11 cellular contexts compared by ENCODE assay signal in genomic region chr1:21467946-21468345, GRCh38. TPM values are rescaled to one million over a fixed set of nuclear protein-coding genes. Genes with fewer than 3 reads are reported as not detected.
"Had no signal": no experiment of that assay in that cellular context is flagged by ENCODE, and none has a peak within 500 bp of the region (broad histone marks: within the 10 kb centered on the region; RNA-seq: fewer than 3 reads in every experiment).

No MANE protein-coding gene starts in this region.

RNA-seq across cellular contexts. Expression of gene ALPL, which starts 41.3 kb away (rescaled TPM):
- total RNA-seq: activated CD4-positive, alpha-beta memory T cell treated with anti-CD3 and anti-CD28 coated beads for 36 hours; activated CD4-positive, alpha-beta T cell treated with anti-CD3 and anti-CD28 coated beads for 36 hours; activated CD4-positive, alpha-beta T cell treated with anti-CD3 and anti-CD28 coated beads, Interleukin-2, amount 10 ng/mL, durations not matched to agents 24 days and 14 days; activated CD8-positive, alpha-beta memory T cell treated with anti-CD3 and anti-CD28 coated beads for 36 hours; activated CD8-positive, alpha-beta memory T cell treated with anti-CD3 and anti-CD28 coated beads, Interleukin-2, amount 10 ng/mL, durations not matched to agents 7 days and 5 days; activated CD8-positive, alpha-beta T cell treated with anti-CD3 and anti-CD28 coated beads, Interleukin-2, amount 10 ng/mL, durations not matched to agents 7 days and 5 days; activated naive CD4-positive, alpha-beta T cell treated with anti-CD3 and anti-CD28 coated beads, Interleukin-2, amount 50 U/mL, for 72 hours; activated naive CD8-positive, alpha-beta T cell treated with anti-CD3 and anti-CD28 coated beads, Interleukin-2, amount 10 ng/mL, durations not matched to agents 7 days and 5 days; activated T-helper 1 cell treated with anti-CD3 and anti-CD28 coated beads, Interleukin-12 subunit alpha, Interleukin-12 subunit beta, Interleukin-2, Interleukin-4 antibody, amounts not matched to agents 30 ng/mL and 10 ng/mL and 1 ng/mL, durations not matched to agents 14 hours and 24 hours and 36 hours; epithelial cell of proximal tubule; T-helper 17 cell had no signal
